ENCODE assay signal across 11 cellular contexts in the genomic region with DNA sequence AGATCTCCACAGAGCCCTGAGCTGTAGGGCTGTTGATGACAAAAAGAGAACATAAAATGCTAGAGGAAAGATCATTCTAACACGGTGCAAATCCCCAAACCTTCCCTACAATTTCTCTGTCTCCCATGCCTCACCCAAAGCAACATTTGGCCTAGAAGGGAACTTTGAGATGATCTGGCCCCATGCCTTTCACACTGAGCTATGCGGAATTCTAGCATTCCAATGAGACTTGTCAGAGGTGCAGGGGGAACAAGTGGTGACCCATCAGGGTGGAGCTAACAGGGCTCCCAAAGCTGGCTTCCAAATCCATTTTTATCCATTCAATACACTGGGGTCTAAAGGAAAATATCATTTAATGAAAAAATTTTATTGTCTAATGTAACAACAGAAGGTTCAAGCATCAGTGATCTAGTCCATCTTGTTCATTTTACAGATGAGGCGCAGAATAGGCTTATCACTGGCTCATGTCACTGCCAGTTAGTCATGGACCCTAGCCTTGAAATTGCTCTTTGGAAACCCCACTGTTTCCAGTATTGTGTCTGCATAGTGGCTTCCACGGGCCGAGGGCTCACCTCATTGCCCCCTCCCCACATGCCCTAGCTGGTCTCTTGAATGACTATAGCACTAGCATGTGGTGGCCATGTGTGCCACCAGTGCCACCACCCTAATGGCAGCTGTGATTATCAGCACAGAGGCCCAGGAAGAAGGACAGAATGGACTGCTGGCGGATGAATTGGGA.
DNase-seq lines count a peak whose midpoint lies in the region; ATAC-seq and TF ChIP-seq lines count a peak whose summit lies in the region.
"Had no signal": no experiment of that assay in that cellular context is flagged by ENCODE, and none has a peak within 500 bp of the region (broad histone marks: within the 10 kb centered on the region; RNA-seq: fewer than 3 reads in every experiment).

No MANE protein-coding gene starts in this region.

- DNase-seq in HT1080 (ENCODE audit: low read depth) (peak; percentile 68), brain microvascular endothelial cell (peak; percentile 58), iris pigment epithelial cell (ENCODE audit: low read depth) (peak; percentile 56), thyroid gland (peak; percentile 35 to 58), ureter (ENCODE audit: low spot score) (no peak)
- DNase-seq: stimulated activated naive B cell treated with anti-CD40 and anti-IgM and Interleukin-4, amounts not matched to agents 10 μg/mL and 1 μg/mL and 100 μg/mL, for 72 hours had no signal

- H3K9me3 ChIP-seq in thyroid gland, result no peaks in the 10 kb centered on the region
- H3K9me3 ChIP-seq: pancreas had no signal

- WGBS in thyroid gland, 2 donors, result 68 to 86% methylated on average over 6 of the region's 6 CpGs

- no peaks in the 10 kb centered on the region for H3K27me3 ChIP-seq in brain microvascular endothelial cell (replicated peaks)
- H3K27me3 ChIP-seq in thyroid gland, result no peaks in the 10 kb centered on the region
- H3K27me3 ChIP-seq: pancreas had no signal

- in situ Hi-C loops in brain microvascular endothelial cell (cut with HindIII; ENCODE audit: low pct_ligation_motif_present, low sequenced_read_pairs), result no loop called here

- ATAC-seq in HG03354 (IDR thresholded peaks at IDR 0.05; ENCODE audit: poor library complexity, severe bottlenecking, unreplicated experiment) (no peak), GM21390 (IDR thresholded peaks at IDR 0.05; ENCODE audit: unreplicated experiment) (no peak), GM21737 (IDR thresholded peaks at IDR 0.05; ENCODE audit: unreplicated experiment) (no peak)
- ATAC-seq: stimulated activated naive B cell treated with anti-CD40 and anti-IgM and Interleukin-4, amounts not matched to agents 10 μg/mL and 1 μg/mL and 100 μg/mL, for 72 hours had no signal

- H3K36me3 ChIP-seq in brain microvascular endothelial cell (replicated peaks) (no peaks in the 10 kb centered on the region), thyroid gland (no peaks in the 10 kb centered on the region)
- H3K36me3 ChIP-seq: pancreas had no signal

- no peak overlapping the region for H3K4me3 ChIP-seq in brain microvascular endothelial cell (ENCODE audit: low read depth, low read length)
- no peak overlapping the region for H3K4me3 ChIP-seq in thyroid gland (replicated peaks in 1 of 3)
- H3K4me3 ChIP-seq: pancreas had no signal

- H3K4me1 ChIP-seq in thyroid gland, result peaks cover 28 to 34% of the 10 kb centered on the region in 2 donors

- intact Hi-C loops in thyroid gland (cut with DNase I), result no loop called here

- TF ChIP-seq POLR2A in thyroid gland (IDR thresholded peaks at IDR 0.05), result no peak

- TF ChIP-seq CTCF in brain microvascular endothelial cell (IDR thresholded peaks at IDR 0.05; ENCODE audit: low read depth, low read length, missing control alignments), result no peak
- TF ChIP-seq CTCF in thyroid gland (IDR thresholded peaks at IDR 0.05), result no peak

- H3K27ac ChIP-seq in brain microvascular endothelial cell, result peak overlapping the region; percentile 3
- peak overlapping the region; percentile 15 to 56 (median 56) for H3K27ac ChIP-seq in thyroid gland
- H3K27ac ChIP-seq: KMS-11 had no signal
